10 cellular contexts compared by ENCODE assay signal in the genomic region with DNA sequence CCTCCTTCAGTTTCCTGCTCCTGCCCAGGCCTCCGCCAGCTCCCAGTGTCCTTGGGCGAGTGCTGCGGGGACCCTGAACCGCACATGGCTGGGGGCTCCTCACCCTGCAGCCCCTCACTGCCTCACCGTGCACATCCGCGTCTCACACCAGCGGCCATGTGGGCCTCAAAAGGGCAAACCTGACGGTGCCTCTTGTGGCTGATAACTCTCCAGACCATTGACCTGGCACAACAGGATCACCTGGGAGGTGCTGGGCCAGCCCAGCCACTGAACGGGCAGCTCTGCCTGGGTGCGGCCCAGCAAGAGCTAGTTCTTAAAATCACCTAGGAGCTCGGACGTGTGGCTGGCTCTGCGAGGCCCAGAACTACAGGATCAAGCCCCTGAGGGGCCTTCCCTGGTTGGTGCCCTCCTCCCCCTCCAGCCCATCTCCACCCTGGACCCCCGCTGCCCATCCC. TPM values are rescaled to one million over a fixed set of nuclear protein-coding genes. Genes with fewer than 3 reads are reported as not detected.
A peak's percentile ranks its signal among the peaks of the same experiment; 100 is the strongest.
DNase-seq lines count a peak whose midpoint lies in the region; ATAC-seq and TF ChIP-seq lines count a peak whose summit lies in the region.
"Had no signal": no experiment of that assay in that cellular context is flagged by ENCODE, and none has a peak within 500 bp of the region (broad histone marks: within the 10 kb centered on the region; RNA-seq: fewer than 3 reads in every experiment).

No MANE protein-coding gene starts in this region.

- no peaks in the 10 kb centered on the region for H3K27me3 ChIP-seq in lung (ENCODE audit: control insufficient read depth, insufficient read depth)
- H3K27me3 ChIP-seq in ovary, result no peaks in the 10 kb centered on the region

- no peak for DNase-seq in activated T-cell treated with anti-CD3 and anti-CD28 coated beads, Interleukin-2, amount 50 U/mL, for 72 hours
- no peak for DNase-seq in activated T-cell treated with anti-CD3 and anti-CD28 coated beads, Interleukin-2, amount 50 U/mL, for 1 hour
- DNase-seq in activated naive CD4-positive, alpha-beta T cell treated with anti-CD3 and anti-CD28 coated beads, Interleukin-2, amount 50 U/mL, for 72 hours (ENCODE audit: low spot score in 2 of 2), result no peak
- DNase-seq in lung (ENCODE audit: low spot score) (no peak), type B pancreatic cell (ENCODE audit: extremely low spot score, unreplicated experiment) (no peak), ovary (no peak), 8988T (no peak), NCI-H2107 (lab: John Stamatoyannopoulos, UW) (no peak)

- no peaks in the 10 kb centered on the region for H3K36me3 ChIP-seq in lung (ENCODE audit: control insufficient read depth in 2 of 2, insufficient read depth in 2 of 2, low read length in 2 of 2)
- H3K36me3 ChIP-seq in ovary, result no peaks in the 10 kb centered on the region

- TF ChIP-seq EP300 in ovary (IDR thresholded peaks at IDR 0.05), result no peak

- H3K9me3 Mint-ChIP-seq in activated T-cell treated with anti-CD3 and anti-CD28 coated beads, Interleukin-2, amount 50 U/mL, for 72 hours, result no peaks in the 10 kb centered on the region
- H3K9me3 Mint-ChIP-seq in activated naive CD4-positive, alpha-beta T cell treated with anti-CD3 and anti-CD28 coated beads, Interleukin-2, amount 50 U/mL, for 72 hours, result no peaks in the 10 kb centered on the region
- H3K9me3 Mint-ChIP-seq in type B pancreatic cell, result no peaks in the 10 kb centered on the region

- H3K4me3 ChIP-seq in lung, result no peak overlapping the region
- no peak overlapping the region for H3K4me3 ChIP-seq in ovary

- H3K27ac ChIP-seq in lung (ENCODE audit: low read depth in 1 of 2, low read length in 1 of 2) (peak overlapping the region in 1 of 2 donors; percentile 84), ovary (no peak overlapping the region)
- H3K27ac ChIP-seq: parathyroid adenoma had no signal

- no peaks in the 10 kb centered on the region for H3K36me3 Mint-ChIP-seq in activated T-cell treated with anti-CD3 and anti-CD28 coated beads, Interleukin-2, amount 50 U/mL, for 72 hours (ENCODE audit: insufficient read depth in 2 of 2)
- H3K36me3 Mint-ChIP-seq in activated naive CD4-positive, alpha-beta T cell treated with anti-CD3 and anti-CD28 coated beads, Interleukin-2, amount 50 U/mL, for 72 hours, result no peaks in the 10 kb centered on the region
- peaks cover 3% of the 10 kb centered on the region for H3K36me3 Mint-ChIP-seq in type B pancreatic cell

- H3K9me3 ChIP-seq in lung (ENCODE audit: control insufficient read depth in 2 of 2, insufficient read depth in 1 of 2, low read length in 1 of 2), result no peaks in the 10 kb centered on the region
- no peaks in the 10 kb centered on the region for H3K9me3 ChIP-seq in ovary

- H3K4me1 ChIP-seq in lung (ENCODE audit: control insufficient read depth in 2 of 2, insufficient read depth in 2 of 2, low read length in 2 of 2) (peaks cover 0 to 17% of the 10 kb centered on the region in 2 donors), ovary (ENCODE audit: insufficient read depth) (peaks cover 2% of the 10 kb centered on the region)
- H3K4me1 ChIP-seq: parathyroid adenoma had no signal

- intact Hi-C loops in ovary (cut with DNase I), result no loop called here

- TF ChIP-seq CTCF in lung (IDR thresholded peaks at IDR 0.05; ENCODE audit: control extremely low read depth, extremely low read depth) (no peak), type B pancreatic cell (conservative IDR thresholded peaks at IDR 0.05) (no peak), ovary (IDR thresholded peaks at IDR 0.05) (no peak)

- peak overlapping the region; percentile 75 for H3K27ac Mint-ChIP-seq in activated T-cell treated with anti-CD3 and anti-CD28 coated beads, Interleukin-2, amount 50 U/mL, for 72 hours
- H3K27ac Mint-ChIP-seq in activated naive CD4-positive, alpha-beta T cell treated with anti-CD3 and anti-CD28 coated beads, Interleukin-2, amount 50 U/mL, for 72 hours, result peak overlapping the region; percentile 36 to 77
- peak overlapping the region; percentile 95 for H3K27ac Mint-ChIP-seq in type B pancreatic cell

- TF ChIP-seq POLR2A in ovary (IDR thresholded peaks at IDR 0.05), result no peak

- WGBS in lung, 2 donors, result 68 to 72% methylated on average over 15 of the region's 15 CpGs
- 78 to 87% (median 79%) methylated on average over 14 to 15 of the region's 15 CpGs for WGBS in ovary, 3 donors

- H3K4me3 Mint-ChIP-seq in activated T-cell treated with anti-CD3 and anti-CD28 coated beads, Interleukin-2, amount 50 U/mL, for 72 hours, result peak overlapping the region; percentile 75 to 91
- H3K4me3 Mint-ChIP-seq in type B pancreatic cell, result peak overlapping the region; percentile 20

- H3K27me3 Mint-ChIP-seq in activated T-cell treated with anti-CD3 and anti-CD28 coated beads, Interleukin-2, amount 50 U/mL, for 72 hours (ENCODE audit: low read depth), result peaks cover 5% of the 10 kb centered on the region
- H3K27me3 Mint-ChIP-seq in type B pancreatic cell, result no peaks in the 10 kb centered on the region

- peak in 1 of 2 donors; percentile 6 for ATAC-seq in activated T-cell treated with anti-CD3 and anti-CD28 coated beads, Interleukin-2, amount 50 U/mL, for 72 hours (replicated peaks in 1 of 2)
- ATAC-seq in activated naive CD4-positive, alpha-beta T cell treated with anti-CD3 and anti-CD28 coated beads, Interleukin-2, amount 50 U/mL, for 72 hours, result peak in 1 of 2 donors; percentile 2
- ATAC-seq in lung (ENCODE audit: insufficient read depth, low FRiP score), result peak; percentile 63

- H3K4me1 Mint-ChIP-seq in activated T-cell treated with anti-CD3 and anti-CD28 coated beads, Interleukin-2, amount 50 U/mL, for 72 hours (ENCODE audit: low read depth), result peaks cover 77% of the 10 kb centered on the region
- peaks cover 35% of the 10 kb centered on the region for H3K4me1 Mint-ChIP-seq in type B pancreatic cell (ENCODE audit: unreplicated experiment)

RNA-seq across cellular contexts. Expression of a gene that starts 4.1 kb away (rescaled TPM):
- 10 to 100 TPM; 18.0 to 84.6 TPM for total RNA-seq in activated T-cell treated with anti-CD3 and anti-CD28 coated beads, Interleukin-2, amount 50 U/mL, for 72 hours
- 1 to 10 TPM in 1 of 2 donors, not detected in 1; 1.7 TPM for total RNA-seq in activated naive CD4-positive, alpha-beta T cell treated with anti-CD3 and anti-CD28 coated beads, Interleukin-2, amount 50 U/mL, for 72 hours
- total RNA-seq in lung (10 to 100 TPM; 34.2 to 64.5 TPM), type B pancreatic cell (ENCODE audit: low replicate concordance) (58.9 and 80.8 TPM in 2 replicates), ovary (1 to 10 TPM in 1 of 7 donors, under 1 TPM in 4, not detected in 2; 0.37 to 2.1 (median 0.81) TPM)
- polyA plus RNA-seq in lung (100 to 1,000 TPM in 1 of 2 donors, 10 to 100 TPM in 1; 38.7 to 118 TPM), ovary (under 1 TPM in 1 of 2 donors, not detected in 1; 0.97 TPM)
- total RNA-seq: glomerular endothelial cell had no signal

RNA-seq across cellular contexts. Expression of a gene that starts 20.1 kb away (rescaled TPM):
- total RNA-seq in activated T-cell treated with anti-CD3 and anti-CD28 coated beads, Interleukin-2, amount 50 U/mL, for 72 hours, result 10 to 100 TPM; 53.3 to 57.7 TPM
- total RNA-seq in activated naive CD4-positive, alpha-beta T cell treated with anti-CD3 and anti-CD28 coated beads, Interleukin-2, amount 50 U/mL, for 72 hours, result 10 to 100 TPM; 23.1 to 40.5 TPM
- 10 to 100 TPM; 46.1 to 75.1 TPM for total RNA-seq in lung
- 10 to 100 TPM; 53.7 to 58.9 TPM for polyA plus RNA-seq in lung
- 61.3 and 73.0 TPM in 2 replicates for total RNA-seq in type B pancreatic cell (ENCODE audit: low replicate concordance)
- total RNA-seq in ovary, result 10 to 100 TPM; 59.3 to 73.6 (median 65.3) TPM
- polyA plus RNA-seq in ovary, result 10 to 100 TPM; 65.1 to 80.6 TPM

RNA-seq across cellular contexts. Expression of a gene that starts 26.4 kb away (rescaled TPM):
- total RNA-seq in activated T-cell treated with anti-CD3 and anti-CD28 coated beads, Interleukin-2, amount 50 U/mL, for 72 hours, result 10 to 100 TPM; 14.1 to 14.6 TPM
- 10 to 100 TPM in 1 of 2 donors, 1 to 10 TPM in 1; 7.2 to 15.9 TPM for total RNA-seq in activated naive CD4-positive, alpha-beta T cell treated with anti-CD3 and anti-CD28 coated beads, Interleukin-2, amount 50 U/mL, for 72 hours
- total RNA-seq in lung (10 to 100 TPM in 1 of 2 donors, 1 to 10 TPM in 1; 8.0 to 15.2 TPM), type B pancreatic cell (ENCODE audit: low replicate concordance) (19.1 and 21.4 TPM in 2 replicates), ovary (10 to 100 TPM; 15.4 to 26.9 (median 18.9) TPM)
- polyA plus RNA-seq in lung (10 to 100 TPM in 1 of 2 donors, 1 to 10 TPM in 1; 9.5 to 13.7 TPM), ovary (10 to 100 TPM in 1 of 2 donors, 1 to 10 TPM in 1; 8.8 to 15.4 TPM)

RNA-seq across cellular contexts. Expression of a gene that starts 49.0 kb away (rescaled TPM):
- total RNA-seq in activated T-cell treated with anti-CD3 and anti-CD28 coated beads, Interleukin-2, amount 50 U/mL, for 72 hours, result 100 to 1,000 TPM; 148 to 153 TPM
- total RNA-seq in activated naive CD4-positive, alpha-beta T cell treated with anti-CD3 and anti-CD28 coated beads, Interleukin-2, amount 50 U/mL, for 72 hours, result 100 to 1,000 TPM in 1 of 2 donors, 10 to 100 TPM in 1; 72.7 to 114 TPM
- total RNA-seq in lung (100 to 1,000 TPM; 193 to 244 TPM), type B pancreatic cell (ENCODE audit: low replicate concordance) (234 and 293 TPM in 2 replicates), ovary (100 to 1,000 TPM; 154 to 367 (median 300) TPM)
- polyA plus RNA-seq in lung (100 to 1,000 TPM; 183 to 286 TPM), ovary (100 to 1,000 TPM; 340 to 351 TPM)

Comparison
In these comparisons a context has a peak if more than half of its experiments do, and no peak if none do; other contexts are left out.
1. RNA of a gene that starts 4.1 kb away (total RNA-seq): 18.0 to 84.6 TPM in activated T-cell treated with anti-CD3 and anti-CD28 coated beads, Interleukin-2, amount 50 U/mL, for 72 hours, 58.9 to 80.8 TPM in type B pancreatic cell and 34.2 to 64.5 TPM in lung; 1.7 TPM in activated naive CD4-positive, alpha-beta T cell treated with anti-CD3 and anti-CD28 coated beads, Interleukin-2, amount 50 U/mL, for 72 hours and 0.37 to 2.1 TPM in ovary; every median in the first group is over 4 times any median in the second.
2. Peak in every context shown above with its lines, with median percentiles within 50 percentile points of each other: H3K27ac Mint-ChIP-seq.